In the genomic region with DNA sequence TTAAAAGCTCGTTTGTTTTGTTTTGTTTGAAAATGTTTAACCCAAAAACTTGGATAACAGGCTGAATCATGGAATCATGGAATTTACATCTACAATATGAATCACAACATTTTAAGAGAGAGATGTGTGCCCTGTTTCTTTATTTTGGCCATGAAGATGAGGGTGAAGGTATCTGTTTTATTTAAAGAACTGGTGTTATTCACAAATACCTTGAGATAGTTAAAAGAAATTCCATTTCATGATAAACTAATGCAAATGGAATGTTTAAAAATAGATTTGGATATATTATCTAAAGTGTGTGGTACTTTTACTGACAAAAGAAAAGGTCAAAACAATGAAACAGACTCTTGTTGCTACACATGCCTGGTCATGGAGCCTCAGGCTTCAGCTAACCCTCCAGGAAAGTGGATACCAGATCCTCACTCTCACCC, we compare ENCODE assay signal across 20 cellular contexts.
DNase-seq lines count a peak whose midpoint lies in the region; ATAC-seq and TF ChIP-seq lines count a peak whose summit lies in the region.
"Had no signal": no experiment of that assay in that cellular context is flagged by ENCODE, and none has a peak within 500 bp of the region (broad histone marks: within the 10 kb centered on the region; RNA-seq: fewer than 3 reads in every experiment).

No MANE protein-coding gene starts in this region.

- TF ChIP-seq POLR2A in heart left ventricle (IDR thresholded peaks at IDR 0.05) (no peak), uterus (IDR thresholded peaks at IDR 0.05) (no peak)

- no peaks in the 10 kb centered on the region for H3K36me3 Mint-ChIP-seq in stimulated activated memory B cell treated with anti-CD40 and anti-IgM and Interleukin-4, amounts not matched to agents 10 μg/mL and 1 μg/mL and 100 μg/mL, for 72 hours
- H3K36me3 Mint-ChIP-seq: immature natural killer cell had no signal

- peaks cover 9% of the 10 kb centered on the region for H3K4me1 Mint-ChIP-seq in stimulated activated memory B cell treated with anti-CD40 and anti-IgM and Interleukin-4, amounts not matched to agents 10 μg/mL and 1 μg/mL and 100 μg/mL, for 72 hours

- H3K27me3 ChIP-seq in heart left ventricle = no peaks in the 10 kb centered on the region
- H3K27me3 ChIP-seq in uterus = no peaks in the 10 kb centered on the region
- H3K27me3 ChIP-seq: neutrophil, tibial nerve had no signal

- no peak overlapping the region for H3K4me3 ChIP-seq in heart left ventricle
- H3K4me3 ChIP-seq in fibroblast of pulmonary artery (replicated peaks; ENCODE audit: low read depth, low read length) = no peak overlapping the region
- H3K4me3 ChIP-seq in uterus = no peak overlapping the region
- H3K4me3 ChIP-seq: A549, tibial nerve had no signal

- TF ChIP-seq CTCF in heart left ventricle (IDR thresholded peaks at IDR 0.05) (no peak), fibroblast of pulmonary artery (IDR thresholded peaks at IDR 0.05; ENCODE audit: low read length, missing control alignments) (no peak), uterus (IDR thresholded peaks at IDR 0.05) (no peak)

- intact Hi-C loops in heart left ventricle (cut with DNase I) = no loop called here
- intact Hi-C loops in Right ventricle myocardium inferior (cut with DNase I) = loop anchor here (10.0 kb wide), 1 partner anchor 201 kb away; no protein-coding TSS in a partner anchor
- intact Hi-C loops in uterus (cut with DNase I; ENCODE audit: low total_unique reads) = no loop called here

- no peak overlapping the region for H3K4me3 Mint-ChIP-seq in stimulated activated memory B cell treated with anti-CD40 and anti-IgM and Interleukin-4, amounts not matched to agents 10 μg/mL and 1 μg/mL and 100 μg/mL, for 72 hours
- H3K4me3 Mint-ChIP-seq: immature natural killer cell; T-helper 2 cell treated with Interferon-gamma antibody and Interleukin-4, amounts not matched to agents 5 μg/mL and 100 μg/mL, for 36 hours had no signal

- ATAC-seq in heart left ventricle (peak; percentile 61 to 78 (median 72)), Right ventricle myocardium inferior (no peak), SK-N-SH treated with all-trans-retinoic acid at 6 μM for 48 hours (peak; percentile 34; the same call in 1 of the 3 replicates)
- ATAC-seq in stimulated activated naive CD8-positive, alpha-beta T cell treated with anti-CD3 and anti-CD28 coated beads, Interleukin-15, Interleukin-2, amounts not matched to agents 100 U/mL and 50 U/mL, for 24 hours = no peak
- ATAC-seq in stimulated activated memory B cell treated with anti-CD40 and anti-IgM and Interleukin-4, amounts not matched to agents 10 μg/mL and 1 μg/mL and 100 μg/mL, for 72 hours = no peak
- ATAC-seq: A549 had no signal

- H3K27ac ChIP-seq in heart left ventricle (peak overlapping the region in 8 of 12 donors; percentile 25 to 86 (median 63)), uterus (peak overlapping the region; percentile 45 to 53)
- H3K27ac ChIP-seq: A549, neutrophil, tibial nerve had no signal

- WGBS in heart left ventricle, 4 donors = 7 to 13% (median 11%) methylated on average over 1 of the region's 1 CpG

- no peak for DNase-seq in heart left ventricle
- DNase-seq in Right ventricle myocardium inferior (ENCODE audit: missing footprints) = no peak
- peak; percentile 20 for DNase-seq in fibroblast of pulmonary artery (ENCODE audit: low read depth)
- DNase-seq in uterus = no peak
- no peak for DNase-seq in stimulated activated naive CD8-positive, alpha-beta T cell treated with anti-CD3 and anti-CD28 coated beads, Interleukin-15, Interleukin-2, amounts not matched to agents 100 U/mL and 50 U/mL, for 24 hours
- no peak for DNase-seq in nucleus accumbens (lab: John Stamatoyannopoulos, UW)
- DNase-seq: activated CD4-positive, CD25-positive, alpha-beta regulatory T cell treated with anti-CD3 and anti-CD28 coated beads, Interleukin-2, amount 50 U/mL, for 72 hours; effector CD4-positive, alpha-beta T cell; immature natural killer cell; KBM-7; NCI-H1417; NCI-H2227 treated with DMSO at 0.1 percent for 48 hours; SHP77; small intestine had no signal

- no peaks in the 10 kb centered on the region for H3K36me3 ChIP-seq in heart left ventricle
- H3K36me3 ChIP-seq in uterus = no peaks in the 10 kb centered on the region
- H3K36me3 ChIP-seq: neutrophil, tibial nerve had no signal

- H3K9me3 Mint-ChIP-seq in stimulated activated memory B cell treated with anti-CD40 and anti-IgM and Interleukin-4, amounts not matched to agents 10 μg/mL and 1 μg/mL and 100 μg/mL, for 72 hours = no peaks in the 10 kb centered on the region
- H3K9me3 Mint-ChIP-seq: T-helper 2 cell treated with Interferon-gamma antibody and Interleukin-4, amounts not matched to agents 5 μg/mL and 100 μg/mL, for 36 hours had no signal

- H3K4me1 ChIP-seq in heart left ventricle (peaks cover 0 to 19% (median 1%) of the 10 kb centered on the region in 12 donors), uterus (no peaks in the 10 kb centered on the region)
- H3K4me1 ChIP-seq: A549 had no signal

- no peak overlapping the region for H3K27ac Mint-ChIP-seq in stimulated activated memory B cell treated with anti-CD40 and anti-IgM and Interleukin-4, amounts not matched to agents 10 μg/mL and 1 μg/mL and 100 μg/mL, for 72 hours
- H3K27ac Mint-ChIP-seq: immature natural killer cell; T-helper 2 cell treated with Interferon-gamma antibody and Interleukin-4, amounts not matched to agents 5 μg/mL and 100 μg/mL, for 36 hours had no signal

- no peaks in the 10 kb centered on the region for H3K27me3 Mint-ChIP-seq in stimulated activated memory B cell treated with anti-CD40 and anti-IgM and Interleukin-4, amounts not matched to agents 10 μg/mL and 1 μg/mL and 100 μg/mL, for 72 hours

- H3K9me3 ChIP-seq in heart left ventricle (no peaks in the 10 kb centered on the region), uterus (no peaks in the 10 kb centered on the region)
- H3K9me3 ChIP-seq: A549, neutrophil, tibial nerve had no signal

TF ChIP-seq in SK-N-SH treated with all-trans-retinoic acid at 6 μM for 48 hours, 23 proteins besides CTCF, POLR2A, EP300 and RAD21:
- TF ChIP-seq ISL1 (CRISPR knock-in tag; IDR thresholded peaks at IDR 0.05) (peak; percentile 94), CSRNP3 (CRISPR knock-in tag; IDR thresholded peaks at IDR 0.05) (no peak), ZFP3 (CRISPR knock-in tag; IDR thresholded peaks at IDR 0.05) (no peak), SNAI2 (CRISPR knock-in tag; IDR thresholded peaks at IDR 0.05) (no peak), TCF4 (CRISPR knock-in tag; IDR thresholded peaks at IDR 0.05; ENCODE audit: borderline replicate concordance) (peak; percentile 13; the same call in 1 of the 2 replicates)
- TF ChIP-seq, protein P1, sequence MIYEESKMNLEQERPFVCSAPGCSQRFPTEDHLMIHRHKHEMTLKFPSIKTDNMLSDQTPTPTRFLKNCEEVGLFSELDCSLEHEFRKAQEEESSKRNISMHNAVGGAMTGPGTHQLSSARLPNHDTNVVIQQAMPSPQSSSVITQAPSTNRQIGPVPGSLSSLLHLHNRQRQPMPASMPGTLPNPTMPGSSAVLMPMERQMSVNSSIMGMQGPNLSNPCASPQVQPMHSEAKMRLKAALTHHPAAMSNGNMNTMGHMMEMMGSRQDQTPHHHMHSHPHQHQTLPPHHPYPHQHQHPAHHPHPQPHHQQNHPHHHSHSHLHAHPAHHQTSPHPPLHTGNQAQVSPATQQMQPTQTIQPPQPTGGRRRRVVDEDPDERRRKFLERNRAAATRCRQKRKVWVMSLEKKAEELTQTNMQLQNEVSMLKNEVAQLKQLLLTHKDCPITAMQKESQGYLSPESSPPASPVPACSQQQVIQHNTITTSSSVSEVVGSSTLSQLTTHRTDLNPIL (CRISPR knock-in tag; IDR thresholded peaks at IDR 0.05; ENCODE audit: low read depth) = peak; percentile 55

Comparison
In these comparisons a context has a peak if more than half of its experiments do, and no peak if none do; other contexts are left out.
1. ATAC-seq: peak in heart left ventricle (4 of 4) and SK-N-SH treated with all-trans-retinoic acid at 6 μM for 48 hours (single experiment); none in Right ventricle myocardium inferior (single experiment), stimulated activated naive CD8-positive, alpha-beta T cell treated with anti-CD3 and anti-CD28 coated beads, Interleukin-15, Interleukin-2, amounts not matched to agents 100 U/mL and 50 U/mL, for 24 hours (single experiment) and stimulated activated memory B cell treated with anti-CD40 and anti-IgM and Interleukin-4, amounts not matched to agents 10 μg/mL and 1 μg/mL and 100 μg/mL, for 72 hours (single experiment).